Comparison of ENCODE assay signal across 1 cellular context in the genomic region with DNA sequence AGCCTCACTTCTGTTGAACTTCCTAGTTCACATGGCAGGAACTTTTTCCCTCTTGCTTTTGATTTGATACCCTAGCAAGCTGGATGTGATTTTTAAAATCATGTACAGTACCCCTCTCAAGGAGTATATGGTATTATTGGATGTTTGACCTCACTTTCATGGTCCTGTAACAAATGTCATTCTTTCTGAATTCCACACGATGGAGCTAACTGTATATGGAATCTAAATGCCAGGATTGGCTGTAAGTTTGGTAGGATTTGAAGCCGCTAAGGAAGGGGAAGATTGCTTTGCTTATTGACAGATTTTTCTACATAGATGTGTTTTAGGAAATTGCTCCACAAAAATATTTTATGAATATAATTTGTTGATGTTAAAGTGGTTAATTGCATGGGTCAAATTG.
TF ChIP-seq lines count a peak whose summit lies in the region.

No MANE protein-coding gene starts in this region.

TF ChIP-seq in K562, 482 proteins besides CTCF, POLR2A, EP300 and RAD21 (continued from another document):
- peak; percentile 77; the same call in 1 of the 2 replicates for TF ChIP-seq ZBTB33 (CRISPR knock-in tag; IDR thresholded peaks at IDR 0.05)
